Comparison of ENCODE assay signal across 19 cellular contexts in the genomic region with DNA sequence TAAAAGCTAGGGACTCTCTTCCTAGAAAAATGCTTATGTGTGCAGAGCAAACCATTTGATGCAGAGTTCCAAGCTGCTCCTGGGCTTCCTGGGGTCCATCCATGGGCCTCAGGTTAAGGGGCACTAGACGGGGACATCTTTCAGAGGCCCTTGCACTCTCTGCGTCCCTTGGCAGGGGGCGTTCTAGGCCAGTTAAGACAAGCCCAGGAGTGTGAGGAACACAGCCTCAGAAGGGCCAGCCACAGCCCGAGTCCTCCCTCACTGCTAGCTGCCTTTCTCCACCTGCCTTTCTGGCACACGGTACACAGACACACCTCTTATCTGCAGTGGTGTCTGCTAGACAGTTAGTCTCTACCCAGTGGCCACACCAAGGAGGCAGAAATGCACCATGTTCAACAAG. TPM values are rescaled to one million over a fixed set of nuclear protein-coding genes. Genes with fewer than 3 reads are reported as not detected.
DNase-seq lines count a peak whose midpoint lies in the region; ATAC-seq and TF ChIP-seq lines count a peak whose summit lies in the region.
"Had no signal": no experiment of that assay in that cellular context is flagged by ENCODE, and none has a peak within 500 bp of the region (broad histone marks: within the 10 kb centered on the region; RNA-seq: fewer than 3 reads in every experiment).

No MANE protein-coding gene starts in this region.

- no peaks in the 10 kb centered on the region for H3K36me3 ChIP-seq in endodermal cell (ENCODE audit: control insufficient read depth, insufficient read depth, low read length)
- H3K36me3 ChIP-seq: colonic mucosa had no signal

- no peaks in the 10 kb centered on the region for H3K27me3 Mint-ChIP-seq in endodermal cell (ENCODE audit: insufficient read depth)
- no peaks in the 10 kb centered on the region for H3K27me3 Mint-ChIP-seq in osteocyte (ENCODE audit: unreplicated experiment)

- H3K36me3 Mint-ChIP-seq in endodermal cell (ENCODE audit: low read depth) (no peaks in the 10 kb centered on the region), osteocyte (ENCODE audit: unreplicated experiment) (peaks cover 4% of the 10 kb centered on the region)

- H3K9me3 Mint-ChIP-seq in endodermal cell: no peaks in the 10 kb centered on the region
- H3K9me3 Mint-ChIP-seq in osteocyte (ENCODE audit: unreplicated experiment): no peaks in the 10 kb centered on the region
- H3K9me3 Mint-ChIP-seq: activated naive CD4-positive, alpha-beta T cell treated with anti-CD3 and anti-CD28 coated beads for 36 hours; T-helper 2 cell treated with Interferon-gamma antibody and Interleukin-4, amounts not matched to agents 5 μg/mL and 100 μg/mL, for 36 hours had no signal

- DNase-seq in 8988T: peak; percentile 58
- DNase-seq in GM10248 (ENCODE audit: extremely low spot score): no peak
- no peak for DNase-seq in NB4 (ENCODE audit: low read depth)
- peak; percentile 80 for DNase-seq in endodermal cell
- no peak for DNase-seq in osteocyte (ENCODE audit: extremely low spot score, unreplicated experiment)
- no peak for DNase-seq in cerebellar nuclear complex (lab: John Stamatoyannopoulos, UW)
- DNase-seq in activated naive CD4-positive, alpha-beta T cell treated with Interleukin-2 at 50 U/mL for 16 hours: no peak
- DNase-seq: activated naive CD4-positive, alpha-beta T cell treated with anti-CD3 and anti-CD28 coated beads for 36 hours; colonic mucosa; COR-L47; NCI-H1436 treated with DMSO at 0.1 percent for 48 hours; NCI-H2227 treated with DMSO at 0.1 percent for 48 hours; NK-92 treated with Interleukin-12 subunit alpha and Interleukin-12 subunit beta, amount 100 ng/mL, for 24 hours; SIG-M5; stimulated activated CD4-positive, alpha-beta T cell treated with anti-CD3 and anti-CD28 coated beads, Interleukin-4, amount 100 ng/mL, for 1 hour had no signal

- TF ChIP-seq CTCF in GM10248 (IDR thresholded peaks at IDR 0.05; ENCODE audit: control extremely low read depth, extremely low read depth, low read depth, missing control alignments) (peak; percentile 15), NB4 (IDR thresholded peaks at IDR 0.05; ENCODE audit: low read depth, low read length) (peak; percentile 16), endodermal cell (conservative IDR thresholded peaks at IDR 0.05) (peak; percentile 67), osteocyte (IDR thresholded peaks at IDR 0.05) (no peak)

- H3K27me3 ChIP-seq in endodermal cell (ENCODE audit: control insufficient read depth, insufficient read depth, low read length, poor library complexity, severe bottlenecking): no peaks in the 10 kb centered on the region
- H3K27me3 ChIP-seq: colonic mucosa had no signal

- H3K27ac Mint-ChIP-seq in endodermal cell (no peak overlapping the region), osteocyte (ENCODE audit: unreplicated experiment) (no peak overlapping the region)
- H3K27ac Mint-ChIP-seq: activated naive CD4-positive, alpha-beta T cell treated with anti-CD3 and anti-CD28 coated beads for 36 hours; T-helper 2 cell treated with Interferon-gamma antibody and Interleukin-4, amounts not matched to agents 5 μg/mL and 100 μg/mL, for 36 hours had no signal

- no peak overlapping the region for H3K27ac ChIP-seq in endodermal cell (ENCODE audit: low read depth, low read length)
- H3K27ac ChIP-seq: colonic mucosa, parathyroid adenoma had no signal

- no peak for TF ChIP-seq POLR2A in NB4 (IDR thresholded peaks at IDR 0.05; ENCODE audit: extremely low read depth, insufficient read length)

- no peaks in the 10 kb centered on the region for H3K9me3 ChIP-seq in endodermal cell (ENCODE audit: control insufficient read depth, low read length)
- H3K9me3 ChIP-seq: colonic mucosa had no signal

- no peak overlapping the region for H3K9ac ChIP-seq in endodermal cell (ENCODE audit: extremely low read depth, low read length, poor library complexity, severe bottlenecking)
- H3K9ac ChIP-seq: parathyroid adenoma had no signal

- WGBS in endodermal cell (ENCODE audit: insufficient coverage in 1 of 2, insufficient read length in 1 of 2), 2 experiments: 74 to 80% methylated on average over 5 of the region's 5 CpGs

- peaks cover 5% of the 10 kb centered on the region for H3K4me1 Mint-ChIP-seq in endodermal cell
- no peaks in the 10 kb centered on the region for H3K4me1 Mint-ChIP-seq in osteocyte (ENCODE audit: unreplicated experiment)

- no peak overlapping the region for H3K4me3 ChIP-seq in NB4 (ENCODE audit: low read depth, low read length)
- H3K4me3 ChIP-seq in endodermal cell (ENCODE audit: low read length): no peak overlapping the region
- H3K4me3 ChIP-seq: colonic mucosa had no signal

- peaks cover 5% of the 10 kb centered on the region for H3K4me1 ChIP-seq in endodermal cell (ENCODE audit: control insufficient read depth, insufficient read depth, low read length)
- H3K4me1 ChIP-seq: colonic mucosa, parathyroid adenoma had no signal

- no peak for ATAC-seq in GM19023 (IDR thresholded peaks at IDR 0.05; ENCODE audit: unreplicated experiment)
- ATAC-seq: HCT116 had no signal

- POLR2A ChIA-PET in GM10248 (lab: Yijun Ruan, JAX): no interaction called here

- H3K4me3 Mint-ChIP-seq in endodermal cell (no peak overlapping the region), osteocyte (ENCODE audit: unreplicated experiment) (no peak overlapping the region)
- H3K4me3 Mint-ChIP-seq: activated naive CD4-positive, alpha-beta T cell treated with anti-CD3 and anti-CD28 coated beads for 36 hours; T-helper 2 cell treated with Interferon-gamma antibody and Interleukin-4, amounts not matched to agents 5 μg/mL and 100 μg/mL, for 36 hours had no signal

- CTCF ChIA-PET in GM10248 (lab: Yijun Ruan, JAX): interaction anchor here (1.0 to 1.5 kb wide), 5 partner anchors 13 to 70 kb away, joined by 3 to 4 read pairs (median 3); no protein-coding TSS in a partner anchor

RNA-seq across cellular contexts. Expression of gene BID, which starts 18.0 kb away (rescaled TPM):
- total RNA-seq in endodermal cell: 10 to 100 TPM; 20.1 to 24.4 TPM
- polyA plus RNA-seq in endodermal cell (2013, experiment 1 of 2): 22.8 TPM
- 19.1 TPM for polyA plus RNA-seq in endodermal cell (2013, experiment 2 of 2)
- 8.4 and 11.6 TPM in 2 replicates for total RNA-seq in osteocyte

Comparison
In these comparisons a context has a peak if more than half of its experiments do, and no peak if none do; other contexts are left out.
1. DNase-seq: peak in 8988T (single experiment) and endodermal cell (single experiment); none in GM10248 (single experiment), NB4 (single experiment), osteocyte (single experiment), cerebellar nuclear complex (0 of 2) and activated naive CD4-positive, alpha-beta T cell treated with Interleukin-2 at 50 U/mL for 16 hours (single experiment).